In the genomic region with DNA sequence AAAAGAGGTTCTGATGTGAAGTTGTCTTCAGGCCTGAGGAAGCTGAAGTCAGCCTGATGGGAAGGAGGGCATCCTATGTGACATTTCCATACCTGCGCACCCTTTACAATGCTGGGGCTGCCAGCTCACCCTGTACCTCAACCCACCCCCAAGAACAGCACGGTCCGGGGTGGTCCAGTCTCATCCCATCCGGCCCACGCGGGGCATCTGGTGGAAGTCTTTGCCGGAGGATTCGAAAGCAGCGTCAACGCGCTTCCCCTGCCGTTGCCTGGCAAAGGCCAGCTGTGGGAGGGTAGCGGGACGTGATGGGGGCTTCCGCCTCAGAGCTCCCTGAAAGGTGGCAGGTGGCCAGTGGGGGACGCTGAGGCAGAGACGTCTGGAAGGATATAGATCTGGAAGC, we compare ENCODE assay signal across 17 cellular contexts.
DNase-seq lines count a peak whose midpoint lies in the region; ATAC-seq and TF ChIP-seq lines count a peak whose summit lies in the region.
"Had no signal": no experiment of that assay in that cellular context is flagged by ENCODE, and none has a peak within 500 bp of the region (broad histone marks: within the 10 kb centered on the region; RNA-seq: fewer than 3 reads in every experiment).

No MANE protein-coding gene starts in this region.

- ATAC-seq in left colon (no peak), HG03439 (IDR thresholded peaks at IDR 0.05; ENCODE audit: unreplicated experiment) (no peak), HG02938 (IDR thresholded peaks at IDR 0.05; ENCODE audit: unreplicated experiment) (no peak)
- ATAC-seq: CD8-positive, alpha-beta T cell; GM12878 had no signal

- H4K20me1 ChIP-seq in DOHH2 (ENCODE audit: control insufficient read depth, insufficient read depth, low read depth, low read length): no peaks in the 10 kb centered on the region
- H4K20me1 ChIP-seq: BLaER1 treated with 17β-estradiol and CSF1 and Interleukin-3, amounts not matched to agents 10 nM and 100 nM had no signal

- no peaks in the 10 kb centered on the region for H3K27me3 ChIP-seq in DOHH2 (ENCODE audit: control insufficient read depth, low read length)
- H3K27me3 ChIP-seq: BLaER1 treated with 17β-estradiol and CSF1 and Interleukin-3, amounts not matched to agents 10 nM and 100 nM had no signal

- H3K9me2 ChIP-seq in DOHH2 (replicated peaks; ENCODE audit: control insufficient read depth, low read length): no peaks in the 10 kb centered on the region

- peaks cover 38% of the 10 kb centered on the region for H3K4me1 ChIP-seq in DOHH2 (ENCODE audit: control insufficient read depth, low read length)
- H3K4me1 ChIP-seq: HAP-1 had no signal

- H3K36me3 ChIP-seq in DOHH2 (ENCODE audit: control insufficient read depth, low read length): peaks cover 3% of the 10 kb centered on the region; the same call in 1 of the 2 replicates
- no peaks in the 10 kb centered on the region for H3K36me3 ChIP-seq in SK-N-MC (ENCODE audit: insufficient read depth, low read length)
- H3K36me3 ChIP-seq: HAP-1 had no signal

- intact Hi-C loops in left colon (cut with DNase I, micrococcal nuclease): no loop called here

- TF ChIP-seq CTCF in DOHH2 (IDR thresholded peaks at IDR 0.05; ENCODE audit: low read depth, low read length, poor library complexity, severe bottlenecking): no peak

- no peak for DNase-seq in SK-N-MC (ENCODE audit: low read depth, low spot score)
- DNase-seq in mesenteric fat pad (ENCODE audit: low spot score): peak; percentile 89
- DNase-seq in ureter (ENCODE audit: low spot score): no peak
- DNase-seq in left colon: no peak
- DNase-seq: 8988T; Calu3; CD8-positive, alpha-beta T cell; DMS79 treated with DMSO at 0.1 percent for 48 hours; EL; GM23248 had no signal

- H3K79me2 ChIP-seq in DOHH2 (ENCODE audit: control insufficient read depth, low read length): no peaks in the 10 kb centered on the region

- no peak overlapping the region for H3K4me2 ChIP-seq in DOHH2 (ENCODE audit: low read length)
- H3K4me2 ChIP-seq: BLaER1 treated with 17β-estradiol and CSF1 and Interleukin-3, amounts not matched to agents 10 nM and 100 nM had no signal

- H3K27ac ChIP-seq in DOHH2 (ENCODE audit: low read depth, low read length) (peak overlapping the region; percentile 91), SK-N-MC (peak overlapping the region; percentile 70; the same call in 1 of the 2 replicates)
- H3K27ac ChIP-seq: BLaER1 treated with 17β-estradiol and CSF1 and Interleukin-3, amounts not matched to agents 10 nM and 100 nM; GM23248; HL-60 had no signal

- peaks cover 35% of the 10 kb centered on the region for H3K9me3 ChIP-seq in DOHH2 (ENCODE audit: control insufficient read depth, insufficient read depth, low read length)
- 0 out of 2 replicates have a peak, but pooled peaks cover 2% of the 10 kb centered on the region for H3K9me3 ChIP-seq in SK-N-MC (ENCODE audit: low read depth, low read length)
- H3K9me3 ChIP-seq: HAP-1 had no signal

- H3F3A ChIP-seq in DOHH2 (ENCODE audit: control insufficient read depth, insufficient read depth): peaks cover 5% of the 10 kb centered on the region; the same call in 1 of the 2 replicates

- H3K9ac ChIP-seq in SK-N-MC (ENCODE audit: insufficient read length): no peak overlapping the region
- H3K9ac ChIP-seq: BLaER1 treated with 17β-estradiol and CSF1 and Interleukin-3, amounts not matched to agents 10 nM and 100 nM; GM23248 had no signal

- H3K4me3 ChIP-seq in DOHH2 (ENCODE audit: low read length) (no peak overlapping the region), SK-N-MC (no peak overlapping the region)
- H3K4me3 ChIP-seq: BLaER1 treated with 17β-estradiol and CSF1 and Interleukin-3, amounts not matched to agents 10 nM and 100 nM; GM12878; GM23248; HAP-1 had no signal
